Comparison of ENCODE assay signal across 1 cellular context in the genomic region with DNA sequence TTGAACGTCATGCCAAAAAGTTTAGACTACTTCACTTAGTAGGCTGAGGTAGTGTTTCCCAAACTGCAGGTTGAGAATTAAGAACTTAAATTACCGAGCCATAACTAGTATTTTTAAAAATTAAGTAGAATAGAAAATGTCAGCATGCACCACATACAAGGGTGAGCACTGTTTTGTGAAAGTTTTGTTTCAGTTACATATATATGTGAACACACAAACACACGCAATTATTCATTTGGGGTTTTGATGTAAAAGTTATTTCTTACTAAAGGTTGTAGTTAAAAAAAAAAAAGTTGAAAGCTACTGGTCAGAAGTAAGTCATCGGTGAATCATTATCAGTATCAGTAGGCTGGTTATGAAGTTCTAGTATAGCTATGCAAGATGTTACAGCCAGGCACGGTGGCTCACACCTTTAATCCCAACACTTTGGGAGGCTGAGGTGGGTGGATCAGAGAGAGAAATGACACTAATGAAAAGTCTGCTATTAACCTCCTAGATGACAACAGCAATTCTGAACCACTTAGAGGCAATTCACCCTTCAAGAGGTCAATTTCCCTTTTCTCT.
A peak's percentile ranks its signal among the peaks of the same experiment; 100 is the strongest.
TF ChIP-seq lines count a peak whose summit lies in the region.

No MANE protein-coding gene starts in this region.

TF ChIP-seq in K562, 482 proteins besides CTCF, POLR2A, EP300 and RAD21:
- TF ChIP-seq SRSF7 (optimal IDR thresholded peaks at IDR 0.05; ENCODE audit: low read depth, low read length) (no peak), RFX7 (CRISPR knock-in tag; IDR thresholded peaks at IDR 0.05) (no peak), MAFK (IDR thresholded peaks at IDR 0.05; ENCODE audit: low read length) (no peak), SETDB1 (IDR thresholded peaks at IDR 0.05; ENCODE audit: low read length) (no peak), TEAD1 (CRISPR knock-in tag; IDR thresholded peaks at IDR 0.05) (no peak), TCFL5 (CRISPR knock-in tag; conservative IDR thresholded peaks at IDR 0.05) (no peak), SP1 (CRISPR knock-in tag; IDR thresholded peaks at IDR 0.05) (no peak)
- TF ChIP-seq, protein P1, sequence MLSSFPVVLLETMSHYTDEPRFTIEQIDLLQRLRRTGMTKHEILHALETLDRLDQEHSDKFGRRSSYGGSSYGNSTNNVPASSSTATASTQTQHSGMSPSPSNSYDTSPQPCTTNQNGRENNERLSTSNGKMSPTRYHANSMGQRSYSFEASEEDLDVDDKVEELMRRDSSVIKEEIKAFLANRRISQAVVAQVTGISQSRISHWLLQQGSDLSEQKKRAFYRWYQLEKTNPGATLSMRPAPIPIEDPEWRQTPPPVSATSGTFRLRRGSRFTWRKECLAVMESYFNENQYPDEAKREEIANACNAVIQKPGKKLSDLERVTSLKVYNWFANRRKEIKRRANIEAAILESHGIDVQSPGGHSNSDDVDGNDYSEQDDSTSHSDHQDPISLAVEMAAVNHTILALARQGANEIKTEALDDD (IDR thresholded peaks at IDR 0.05): 0 out of 2 replicates have a peak, but pooled peaks have one; percentile 38
